Comparison of ENCODE assay signal across 2 cellular contexts in genomic region chr3:149844073-149844472, GRCh38.
TF ChIP-seq lines count a peak whose summit lies in the region.

No MANE protein-coding gene starts in this region.

TF ChIP-seq in IMR-90, 13 proteins besides CTCF, POLR2A, EP300 and RAD21:
- no peak for TF ChIP-seq BHLHE40 (IDR thresholded peaks at IDR 0.05; ENCODE audit: low read depth, low read length)
- TF ChIP-seq MXI1 (IDR thresholded peaks at IDR 0.05; ENCODE audit: borderline replicate concordance, low read depth, low read length) = no peak
- TF ChIP-seq FOS (IDR thresholded peaks at IDR 0.05; ENCODE audit: low read depth, low read length) = no peak
- no peak for TF ChIP-seq RCOR1 (IDR thresholded peaks at IDR 0.05; ENCODE audit: insufficient replicate concordance, low read length)
- no peak for TF ChIP-seq USF2 (IDR thresholded peaks at IDR 0.05; ENCODE audit: low read depth, low read length)
- TF ChIP-seq ELK1 (IDR thresholded peaks at IDR 0.05; ENCODE audit: borderline replicate concordance, low read depth, low read length) = no peak
- no peak for TF ChIP-seq CHD1 (IDR thresholded peaks at IDR 0.05; ENCODE audit: low read depth, low read length)
- no peak for TF ChIP-seq RFX5 (IDR thresholded peaks at IDR 0.05; ENCODE audit: low read depth, low read length)

TF ChIP-seq in liver, 16 proteins besides CTCF, POLR2A, EP300 and RAD21:
- no peak for TF ChIP-seq SP1 (IDR thresholded peaks at IDR 0.05)
- TF ChIP-seq HNF4A (conservative IDR thresholded peaks at IDR 0.05) = no peak
- TF ChIP-seq RXRA (IDR thresholded peaks at IDR 0.05) = no peak
- no peak for TF ChIP-seq ZBTB33 (IDR thresholded peaks at IDR 0.05)
- TF ChIP-seq MAX (IDR thresholded peaks at IDR 0.05) = no peak
- no peak for TF ChIP-seq HNF4G (IDR thresholded peaks at IDR 0.05)
- TF ChIP-seq FOXA2 (IDR thresholded peaks at IDR 0.05) = no peak
- TF ChIP-seq NR2F2 (IDR thresholded peaks at IDR 0.05) = no peak
- TF ChIP-seq JUND (IDR thresholded peaks at IDR 0.05) = no peak
- no peak for TF ChIP-seq GABPA (IDR thresholded peaks at IDR 0.05 in 1 of 2, conservative IDR thresholded peaks at IDR 0.05 in 1 of 2)
- TF ChIP-seq FOXA1 (IDR thresholded peaks at IDR 0.05) = no peak
- no peak for TF ChIP-seq YY1 (IDR thresholded peaks at IDR 0.05)
- no peak for TF ChIP-seq EGR1 (IDR thresholded peaks at IDR 0.05; ENCODE audit: low read depth in 2 of 2)
- TF ChIP-seq ATF3 (IDR thresholded peaks at IDR 0.05) = no peak
- TF ChIP-seq TAF1 (conservative IDR thresholded peaks at IDR 0.05) = no peak
- no peak for TF ChIP-seq REST (IDR thresholded peaks at IDR 0.05)
